In genomic region chr9:21933865-21934264, GRCh38 we compare ENCODE assay signal across 23 cellular contexts.
DNase-seq lines count a peak whose midpoint lies in the region; ATAC-seq, FAIRE-seq and TF ChIP-seq lines count a peak whose summit lies in the region.
"Had no signal": no experiment of that assay in that cellular context is flagged by ENCODE, and none has a peak within 500 bp of the region (broad histone marks: within the 10 kb centered on the region; RNA-seq: fewer than 3 reads in every experiment).

No MANE protein-coding gene starts in this region.

- no peak overlapping the region for H2AFZ ChIP-seq in keratinocyte (ENCODE audit: control insufficient read depth, low read length)

- H3K9me3 ChIP-seq in keratinocyte (ENCODE audit: control insufficient read depth, low read depth, low read length) (no peaks in the 10 kb centered on the region), left ventricle myocardium inferior (replicated peaks) (no peaks in the 10 kb centered on the region)
- H3K9me3 ChIP-seq: gastrocnemius medialis, neutrophil, upper lobe of left lung had no signal

- H3K4me1 ChIP-seq in keratinocyte (ENCODE audit: control insufficient read depth, extremely low read depth, insufficient read depth, low read length) (peaks cover 23% of the 10 kb centered on the region), left ventricle myocardium inferior (no peaks in the 10 kb centered on the region)
- H3K4me1 ChIP-seq: gastrocnemius medialis, upper lobe of left lung had no signal

- DNase-seq in EL (peak; percentile 46), M059J (ENCODE audit: low read depth) (peak; percentile 61), brain microvascular endothelial cell (peak; percentile 15), keratinocyte (ENCODE audit: low read depth, low spot score) (no peak), NCI-H1417 treated with DMSO at 0.1 percent for 48 hours (lab: John Stamatoyannopoulos, UW) (no peak), left ventricle myocardium inferior (no peak)
- DNase-seq: activated CD4-positive, alpha-beta T cell treated with anti-CD3 and anti-CD28 coated beads for 4 hours; activated effector memory CD4-positive, alpha-beta T cell treated with anti-CD3 and anti-CD28 coated beads, Interleukin-2, amount 50 U/mL, for 16 hours; amniotic stem cell; effector memory CD8-positive, alpha-beta T cell; gastrocnemius medialis; left colon; NCI-H1105 treated with DMSO at 0.1 percent for 48 hours; NCI-H2171; NCI-H69; right cardiac atrium; stimulated activated naive CD8-positive, alpha-beta T cell treated with anti-CD3 and anti-CD28 coated beads, Interleukin-15, Interleukin-2, amounts not matched to agents 100 U/mL and 50 U/mL, for 24 hours; upper lobe of left lung had no signal

- H3K27me3 ChIP-seq in brain microvascular endothelial cell (replicated peaks) (no peaks in the 10 kb centered on the region), keratinocyte (ENCODE audit: control insufficient read depth, extremely low read depth, insufficient read depth, low read length) (no peaks in the 10 kb centered on the region), left ventricle myocardium inferior (ENCODE audit: low read depth) (no peaks in the 10 kb centered on the region)
- H3K27me3 ChIP-seq: gastrocnemius medialis, neutrophil, upper lobe of left lung had no signal

- H3K4me3 ChIP-seq in brain microvascular endothelial cell (ENCODE audit: low read depth, low read length) (no peak overlapping the region), keratinocyte (ENCODE audit: control insufficient read depth in 2 of 3, extremely low read depth in 1 of 3, insufficient read depth in 2 of 3, low read depth in 1 of 3, low read length in 3 of 3) (no peak overlapping the region), left ventricle myocardium inferior (no peak overlapping the region)
- H3K4me3 ChIP-seq: gastrocnemius medialis, K562, upper lobe of left lung had no signal

- H3K79me2 ChIP-seq in keratinocyte (ENCODE audit: control insufficient read depth, insufficient read depth, low read length): no peaks in the 10 kb centered on the region

- peak overlapping the region; percentile 61 for H3K4me2 ChIP-seq in keratinocyte (ENCODE audit: control insufficient read depth, extremely low read depth, insufficient read depth, low read depth, low read length)

- no peaks in the 10 kb centered on the region for H3K9me1 ChIP-seq in keratinocyte (ENCODE audit: control insufficient read depth, extremely low read depth, insufficient read depth, low read length)

- no peaks in the 10 kb centered on the region for H3K36me3 ChIP-seq in brain microvascular endothelial cell (replicated peaks)
- no peaks in the 10 kb centered on the region for H3K36me3 ChIP-seq in keratinocyte (ENCODE audit: control insufficient read depth in 2 of 2, extremely low read depth in 1 of 2, insufficient read depth in 2 of 2, low read length in 2 of 2)
- H3K36me3 ChIP-seq in left ventricle myocardium inferior: peaks cover 16% of the 10 kb centered on the region
- H3K36me3 ChIP-seq: neutrophil had no signal

- H4K20me1 ChIP-seq in keratinocyte (ENCODE audit: control insufficient read depth, extremely low read depth, insufficient read depth, low read length): no peaks in the 10 kb centered on the region

- dilution Hi-C loops in keratinocyte (cut with MboI; ENCODE audit: extremely low pct_ligation_motif_present, low sequenced_read_pairs): no loop called here

- in situ Hi-C loops in brain microvascular endothelial cell (cut with HindIII; ENCODE audit: low pct_ligation_motif_present, low sequenced_read_pairs): no loop called here

- no peak for ATAC-seq in HG03095 (IDR thresholded peaks at IDR 0.05; ENCODE audit: unreplicated experiment)
- no peak for ATAC-seq in GM21360 (IDR thresholded peaks at IDR 0.05; ENCODE audit: unreplicated experiment)
- ATAC-seq: effector memory CD8-positive, alpha-beta T cell; gastrocnemius medialis; K562; left colon; Panc1; right cardiac atrium; stimulated activated naive CD8-positive, alpha-beta T cell treated with anti-CD3 and anti-CD28 coated beads, Interleukin-15, Interleukin-2, amounts not matched to agents 100 U/mL and 50 U/mL, for 24 hours had no signal

- no peak for TF ChIP-seq CTCF in brain microvascular endothelial cell (IDR thresholded peaks at IDR 0.05; ENCODE audit: low read depth, low read length, missing control alignments)
- no peak for TF ChIP-seq CTCF in keratinocyte (optimal IDR thresholded peaks at IDR 0.05 in 1 of 3, IDR thresholded peaks at IDR 0.05 in 1 of 3, conservative IDR thresholded peaks at IDR 0.05 in 1 of 3; ENCODE audit: extremely low read depth in 1 of 3, insufficient read depth in 2 of 3, low read length in 3 of 3)
- TF ChIP-seq CTCF in left ventricle myocardium inferior (IDR thresholded peaks at IDR 0.05; ENCODE audit: borderline replicate concordance): no peak

- peak; percentile 61 for FAIRE-seq in keratinocyte (lab: Jason Lieb, UNC)
- FAIRE-seq: K562 had no signal

- H3K9ac ChIP-seq in keratinocyte (ENCODE audit: control insufficient read depth, extremely low read depth, insufficient read depth, low read length): no peak overlapping the region

- intact Hi-C loops in left ventricle myocardium inferior (cut with micrococcal nuclease): no loop called here

- no peak overlapping the region for H3K27ac ChIP-seq in brain microvascular endothelial cell
- H3K27ac ChIP-seq in keratinocyte (ENCODE audit: control insufficient read depth, insufficient read depth, low read length): peak overlapping the region; percentile 37
- H3K27ac ChIP-seq in left ventricle myocardium inferior (replicated peaks): no peak overlapping the region
- H3K27ac ChIP-seq: gastrocnemius medialis, neutrophil, upper lobe of left lung had no signal

Comparison
In these comparisons a context has a peak if more than half of its experiments do, and no peak if none do; other contexts are left out.
1. DNase-seq: peak in EL (single experiment), M059J (single experiment) and brain microvascular endothelial cell (single experiment); none in keratinocyte (single experiment), NCI-H1417 treated with DMSO at 0.1 percent for 48 hours (single experiment) and left ventricle myocardium inferior (single experiment).